ENCODE assay signal across 8 cellular contexts in genomic region chr19:39996811-39997594, GRCh38. TPM values are rescaled to one million over a fixed set of nuclear protein-coding genes. Genes with fewer than 3 reads are reported as not detected.
DNase-seq lines count a peak whose midpoint lies in the region; ATAC-seq and TF ChIP-seq lines count a peak whose summit lies in the region.

ZNF546 (plus strand) TSS chr19:39997060; CDS start chr19:39998327, 1,267 bp downstream.

- H3K4me3 Mint-ChIP-seq in HFFc6, result peak within 1 kb of the TSS; percentile 95
- H3K4me3 Mint-ChIP-seq in activated naive CD4-positive, alpha-beta T cell treated with anti-CD3 and anti-CD28 coated beads for 36 hours, result peak within 1 kb of the TSS; percentile 93

- H3K36me3 ChIP-seq in SJSA1, result 0 out of 2 replicates have a peak, but pooled peaks cover 5% of the 10 kb centered on the region
- H3K36me3 ChIP-seq in gastroesophageal sphincter, result peaks cover 0 to 12% of the 10 kb centered on the region in 2 donors
- peaks cover 0 to 9% of the 10 kb centered on the region in 2 donors for H3K36me3 ChIP-seq in neuronal stem cell (replicated peaks in 1 of 2; ENCODE audit: control insufficient read depth in 2 of 2, insufficient read depth in 2 of 2, low read length in 2 of 2)
- H3K36me3 ChIP-seq in subcutaneous abdominal adipose tissue (ENCODE audit: control insufficient read depth in 5 of 5, insufficient read depth in 5 of 5, low read length in 5 of 5), result peaks cover 0 to 7% (median under 1%) of the 10 kb centered on the region in 5 donors

- peak within 1 kb of the TSS; percentile 18 for H3K4ac ChIP-seq in neuronal stem cell (ENCODE audit: low read length)

- H3K9me3 Mint-ChIP-seq in HFFc6, result peaks cover 8% of the 10 kb centered on the region
- H3K9me3 Mint-ChIP-seq in activated naive CD4-positive, alpha-beta T cell treated with anti-CD3 and anti-CD28 coated beads for 36 hours, result peaks cover 20% of the 10 kb centered on the region

- peak; percentile 98 for ATAC-seq in gastroesophageal sphincter

- peak within 1 kb of the TSS; percentile 82 for H2AK5ac ChIP-seq in neuronal stem cell (ENCODE audit: low read depth, low read length)

- no peak within 1 kb of the TSS for H4K91ac ChIP-seq in neuronal stem cell (ENCODE audit: low read depth, low read length, poor library complexity)

- no peaks in the 10 kb centered on the region for H3K27me3 Mint-ChIP-seq in HFFc6 (ENCODE audit: insufficient read depth)
- no peaks in the 10 kb centered on the region for H3K27me3 Mint-ChIP-seq in activated naive CD4-positive, alpha-beta T cell treated with anti-CD3 and anti-CD28 coated beads for 36 hours (ENCODE audit: low read depth)

- peak within 1 kb of the TSS; percentile 95 for H2AFZ ChIP-seq in neuronal stem cell (ENCODE audit: low read length)

- intact Hi-C loops in activated naive CD4-positive, alpha-beta T cell treated with anti-CD3 and anti-CD28 coated beads for 36 hours (cut with micrococcal nuclease), result loop anchor here (1.0 to 10.0 kb wide), 8 partner anchors 26 to 618 kb away; partner anchors contain the start of genes C19orf47, CCNP, PLD3 and PSMC4

- no peak within 1 kb of the TSS for H2BK12ac ChIP-seq in neuronal stem cell (ENCODE audit: low read length)

- H3K18ac ChIP-seq in neuronal stem cell (ENCODE audit: low read length), result peak within 1 kb of the TSS; percentile 95

- peak within 1 kb of the TSS; percentile 97 for H3K27ac Mint-ChIP-seq in HFFc6
- peak within 1 kb of the TSS; percentile 94 for H3K27ac Mint-ChIP-seq in activated naive CD4-positive, alpha-beta T cell treated with anti-CD3 and anti-CD28 coated beads for 36 hours

- H3K79me1 ChIP-seq in neuronal stem cell (ENCODE audit: low read depth, low read length), result no peaks in the 10 kb centered on the region

- WGBS in gastroesophageal sphincter (ENCODE audit: low coverage in 1 of 2), 2 donors, result 0 to 6% methylated on average over 4 to 7 of the region's 50 CpGs
- no CpG with 5 or more reads among the region's 50 CpGs for WGBS in neuronal stem cell (ENCODE audit: extremely low coverage in 2 of 2, insufficient read length in 2 of 2, insufficient replicate concordance in 1 of 2), 2 donors

- peak within 1 kb of the TSS; percentile 79 for H2BK5ac ChIP-seq in neuronal stem cell (ENCODE audit: low read length)

- H3K23ac ChIP-seq in neuronal stem cell (ENCODE audit: low read depth, low read length, poor library complexity), result peak within 1 kb of the TSS; percentile 66

- no peak within 1 kb of the TSS for H2BK120ac ChIP-seq in neuronal stem cell (ENCODE audit: low read depth, low read length)

- peak within 1 kb of the TSS; percentile 27 for H2BK15ac ChIP-seq in neuronal stem cell (ENCODE audit: low read length)

- no peak for TF ChIP-seq EP300 in gastroesophageal sphincter (IDR thresholded peaks at IDR 0.05)

- H4K8ac ChIP-seq in neuronal stem cell (ENCODE audit: low read depth, low read length), result peak within 1 kb of the TSS; percentile 96

- H3K4me3 ChIP-seq in SJSA1 (peak within 1 kb of the TSS; percentile 51), gastroesophageal sphincter (peak within 1 kb of the TSS; percentile 49 to 63), neuronal stem cell (ENCODE audit: low read length in 2 of 2) (peak within 1 kb of the TSS; percentile 91 to 95), subcutaneous abdominal adipose tissue (ENCODE audit: low read depth in 1 of 5, low read length in 5 of 5) (peak within 1 kb of the TSS; percentile 86 to 91 (median 89))

- H3K27me3 ChIP-seq in SJSA1 (replicated peaks), result no peaks in the 10 kb centered on the region
- H3K27me3 ChIP-seq in gastroesophageal sphincter, result no peaks in the 10 kb centered on the region
- no peaks in the 10 kb centered on the region for H3K27me3 ChIP-seq in neuronal stem cell (ENCODE audit: control insufficient read depth in 3 of 3, insufficient read depth in 3 of 3, low read depth in 1 of 3, low read length in 3 of 3)
- no peaks in the 10 kb centered on the region for H3K27me3 ChIP-seq in subcutaneous abdominal adipose tissue (ENCODE audit: control insufficient read depth in 5 of 5, insufficient read depth in 4 of 5, low read length in 5 of 5)

- CTCF ChIA-PET in activated naive CD4-positive, alpha-beta T cell treated with anti-CD3 and anti-CD28 coated beads for 36 hours (lab: Charles Lee), result interaction anchor here (0.6 to 1.5 kb wide), 4 partner anchors 9 to 59 kb away, joined by 3 to 7 read pairs (median 4); partner anchors contain the start of genes PSMC4 and ZNF780B

- peaks cover 8% of the 10 kb centered on the region for H3K4me1 ChIP-seq in SJSA1 (replicated peaks)
- H3K4me1 ChIP-seq in gastroesophageal sphincter, result peaks cover 0 to 22% (median 7%) of the 10 kb centered on the region in 3 donors
- peaks cover 2 to 5% of the 10 kb centered on the region in 2 donors for H3K4me1 ChIP-seq in neuronal stem cell (ENCODE audit: control insufficient read depth in 2 of 2, insufficient read depth in 1 of 2, low read depth in 1 of 2, low read length in 2 of 2)
- H3K4me1 ChIP-seq in subcutaneous abdominal adipose tissue (ENCODE audit: control insufficient read depth in 5 of 5, insufficient read depth in 5 of 5, low read length in 5 of 5), result peaks cover 0 to 22% (median 17%) of the 10 kb centered on the region in 5 donors

- TF ChIP-seq CTCF in HFFc6 (IDR thresholded peaks at IDR 0.05), result no peak
- TF ChIP-seq CTCF in gastroesophageal sphincter (IDR thresholded peaks at IDR 0.05), result no peak

- DNase-seq in GDM1 (lab: John Stamatoyannopoulos, UW) (peak; percentile 81), HFFc6 (peak; percentile 89), NAMALWA (ENCODE audit: low spot score) (peak; percentile 95), SJSA1 (ENCODE audit: low read depth in 1 of 2, low spot score in 2 of 2) (peak; percentile 85 to 87), neuronal stem cell (ENCODE audit: low spot score) (peak; percentile 81)
- peak; percentile 94 for DNase-seq in activated naive CD4-positive, alpha-beta T cell treated with anti-CD3 and anti-CD28 coated beads for 36 hours

- H3K36me3 Mint-ChIP-seq in HFFc6 (ENCODE audit: low read depth), result peaks cover 28% of the 10 kb centered on the region
- peaks cover 32% of the 10 kb centered on the region for H3K36me3 Mint-ChIP-seq in activated naive CD4-positive, alpha-beta T cell treated with anti-CD3 and anti-CD28 coated beads for 36 hours (ENCODE audit: low read depth)

- TF ChIP-seq POLR2A in gastroesophageal sphincter (IDR thresholded peaks at IDR 0.05), result peak; percentile 88

- peaks cover 32% of the 10 kb centered on the region for H3K4me1 Mint-ChIP-seq in HFFc6 (ENCODE audit: low read depth)
- H3K4me1 Mint-ChIP-seq in activated naive CD4-positive, alpha-beta T cell treated with anti-CD3 and anti-CD28 coated beads for 36 hours (ENCODE audit: low read depth), result peaks cover 41% of the 10 kb centered on the region

- H3K14ac ChIP-seq in neuronal stem cell (ENCODE audit: low read length), result peak within 1 kb of the TSS; percentile 14

- H3K9me3 ChIP-seq in SJSA1 (replicated peaks) (0 out of 2 replicates have a peak, but pooled peaks cover 8% of the 10 kb centered on the region), gastroesophageal sphincter (peaks cover 0 to 8% (median 0%) of the 10 kb centered on the region in 3 donors), neuronal stem cell (replicated peaks in 1 of 2; ENCODE audit: control insufficient read depth in 2 of 2, insufficient read depth in 1 of 2, low read depth in 1 of 2, low read length in 2 of 2) (peaks cover 2 to 28% of the 10 kb centered on the region in 2 donors), subcutaneous abdominal adipose tissue (ENCODE audit: control insufficient read depth in 5 of 5, low read length in 5 of 5) (peaks cover 0 to 9% (median 0%) of the 10 kb centered on the region in 5 donors)

- peak within 1 kb of the TSS; percentile 53 for H3K27ac ChIP-seq in SJSA1
- peak within 1 kb of the TSS; percentile 82 to 92 (median 86) for H3K27ac ChIP-seq in gastroesophageal sphincter
- H3K27ac ChIP-seq in neuronal stem cell (replicated peaks; ENCODE audit: low read length), result no peak within 1 kb of the TSS
- peak within 1 kb of the TSS; percentile 91 for H3K27ac ChIP-seq in subcutaneous abdominal adipose tissue (ENCODE audit: low read depth, low read length)

- peak within 1 kb of the TSS; percentile 97 for H3K9ac ChIP-seq in neuronal stem cell (ENCODE audit: low read depth, low read length, poor library complexity)
- H3K9ac ChIP-seq in subcutaneous abdominal adipose tissue (ENCODE audit: low read length in 5 of 5), result peak within 1 kb of the TSS; percentile 76 to 98 (median 98)

- H3K4me2 ChIP-seq in neuronal stem cell (ENCODE audit: insufficient read depth, low read length, poor library complexity, severe bottlenecking), result peak within 1 kb of the TSS; percentile 90

RNA-seq across cellular contexts. Expression of gene ZNF546, which starts in this region (rescaled TPM):
- total RNA-seq in HFFc6 (2021; fragmentation: NEBNext Ultra II Directional; extraction: Animal tissue kit (Norgen Biotek cat#: 25700)), result 1 to 10 TPM; 1.8 to 2.7 (median 2.2) TPM
- 2.9 and 5.6 TPM in 2 replicates for total RNA-seq in SJSA1 (2014; rRNA removed; shearing (Covaris generic))
- total RNA-seq in activated naive CD4-positive, alpha-beta T cell treated with anti-CD3 and anti-CD28 coated beads for 36 hours, result 1 to 10 TPM; 1.6 to 2.3 TPM
- 10 to 100 TPM in 1 of 4 donors, 1 to 10 TPM in 3; 5.2 to 17.7 (median 7.5) TPM for total RNA-seq in gastroesophageal sphincter
- polyA plus RNA-seq in neuronal stem cell (2013, experiment 1 of 2), result 0.93 TPM
- 0.83 TPM for polyA plus RNA-seq in neuronal stem cell (2013, experiment 2 of 2)
